In genomic region chr12:12725086-12725955, GRCh38 we compare ENCODE assay signal across 1 cellular context.
TF ChIP-seq lines count a peak whose summit lies in the region.

No MANE protein-coding gene starts in this region.

TF ChIP-seq in HepG2, 621 proteins besides CTCF, POLR2A, EP300 and RAD21 (continued from another document):
- TF ChIP-seq SALL2 (CRISPR knock-in tag; IDR thresholded peaks at IDR 0.05) (no peak), ZHX2 (IDR thresholded peaks at IDR 0.05; ENCODE audit: low read depth) (peak; percentile 34; the same call in 1 of the 2 replicates), ZHX2 (CRISPR knock-in tag; IDR thresholded peaks at IDR 0.05; ENCODE audit: borderline replicate concordance) (no peak), RXRB (CRISPR knock-in tag; IDR thresholded peaks at IDR 0.05; ENCODE audit: borderline replicate concordance) (0 out of 2 replicates have a peak, but pooled peaks have one; percentile 6), TCF7 (IDR thresholded peaks at IDR 0.05; ENCODE audit: low read depth) (no peak), ZNF451 (CRISPR knock-in tag; IDR thresholded peaks at IDR 0.05) (no peak), ISX (CRISPR knock-in tag; conservative IDR thresholded peaks at IDR 0.05) (no peak), POLR2G (IDR thresholded peaks at IDR 0.05; ENCODE audit: low read depth, low read length) (peak; percentile 26), KLF11 (CRISPR knock-in tag; IDR thresholded peaks at IDR 0.05) (no peak), ZFP36 (IDR thresholded peaks at IDR 0.05; ENCODE audit: borderline replicate concordance, low read depth, low read length, partially characterized antibody) (no peak), ZNF792 (CRISPR knock-in tag; IDR thresholded peaks at IDR 0.05) (0 out of 2 replicates have a peak, but pooled peaks have one; percentile 52), FOXM1 (CRISPR knock-in tag; IDR thresholded peaks at IDR 0.05) (peak; percentile 57; the same call in 1 of the 2 replicates), RBM39 (IDR thresholded peaks at IDR 0.05; ENCODE audit: low read depth, low read length, poor library complexity, severe bottlenecking) (no peak), NBN (conservative IDR thresholded peaks at IDR 0.05) (no peak), MBD4 (IDR thresholded peaks at IDR 0.05; ENCODE audit: borderline replicate concordance, low read length) (no peak), SKIL (CRISPR knock-in tag; IDR thresholded peaks at IDR 0.05; ENCODE audit: borderline replicate concordance) (no peak), PLRG1 (conservative IDR thresholded peaks at IDR 0.05) (no peak), ATF4 (CRISPR knock-in tag; IDR thresholded peaks at IDR 0.05) (peak in 1 of 2 experiments; percentile 95; a peak in 2 of 4 replicates), TRIM24 (CRISPR knock-in tag; IDR thresholded peaks at IDR 0.05) (0 out of 2 replicates have a peak, but pooled peaks have one; percentile 36), ZNF572 (CRISPR knock-in tag; IDR thresholded peaks at IDR 0.05) (no peak), ZNF121 (CRISPR knock-in tag; IDR thresholded peaks at IDR 0.05) (0 out of 2 replicates have a peak, but pooled peaks have one; percentile 22), THAP11 (CRISPR knock-in tag; IDR thresholded peaks at IDR 0.05) (peak; percentile 71), ELF3 (CRISPR knock-in tag; IDR thresholded peaks at IDR 0.05) (peak; percentile 30; the same call in 1 of the 2 replicates), SMYD3 (CRISPR knock-in tag; IDR thresholded peaks at IDR 0.05) (no peak), ELF1 (CRISPR knock-in tag; IDR thresholded peaks at IDR 0.05) (no peak; the same call in 1 of the 2 replicates), SRY (CRISPR knock-in tag; IDR thresholded peaks at IDR 0.05) (peak; percentile 65; the same call in 1 of the 2 replicates), BHLHE40 (IDR thresholded peaks at IDR 0.05; ENCODE audit: low read length) (peak; percentile 37; the same call in 1 of the 2 replicates), STAG1 (CRISPR knock-in tag; IDR thresholded peaks at IDR 0.05) (no peak)
- TF ChIP-seq, protein P1, sequence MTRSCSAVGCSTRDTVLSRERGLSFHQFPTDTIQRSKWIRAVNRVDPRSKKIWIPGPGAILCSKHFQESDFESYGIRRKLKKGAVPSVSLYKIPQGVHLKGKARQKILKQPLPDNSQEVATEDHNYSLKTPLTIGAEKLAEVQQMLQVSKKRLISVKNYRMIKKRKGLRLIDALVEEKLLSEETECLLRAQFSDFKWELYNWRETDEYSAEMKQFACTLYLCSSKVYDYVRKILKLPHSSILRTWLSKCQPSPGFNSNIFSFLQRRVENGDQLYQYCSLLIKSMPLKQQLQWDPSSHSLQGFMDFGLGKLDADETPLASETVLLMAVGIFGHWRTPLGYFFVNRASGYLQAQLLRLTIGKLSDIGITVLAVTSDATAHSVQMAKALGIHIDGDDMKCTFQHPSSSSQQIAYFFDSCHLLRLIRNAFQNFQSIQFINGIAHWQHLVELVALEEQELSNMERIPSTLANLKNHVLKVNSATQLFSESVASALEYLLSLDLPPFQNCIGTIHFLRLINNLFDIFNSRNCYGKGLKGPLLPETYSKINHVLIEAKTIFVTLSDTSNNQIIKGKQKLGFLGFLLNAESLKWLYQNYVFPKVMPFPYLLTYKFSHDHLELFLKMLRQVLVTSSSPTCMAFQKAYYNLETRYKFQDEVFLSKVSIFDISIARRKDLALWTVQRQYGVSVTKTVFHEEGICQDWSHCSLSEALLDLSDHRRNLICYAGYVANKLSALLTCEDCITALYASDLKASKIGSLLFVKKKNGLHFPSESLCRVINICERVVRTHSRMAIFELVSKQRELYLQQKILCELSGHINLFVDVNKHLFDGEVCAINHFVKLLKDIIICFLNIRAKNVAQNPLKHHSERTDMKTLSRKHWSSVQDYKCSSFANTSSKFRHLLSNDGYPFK (CRISPR knock-in tag; IDR thresholded peaks at IDR 0.05; ENCODE audit: borderline replicate concordance) = no peak
- TF ChIP-seq, protein P2, sequence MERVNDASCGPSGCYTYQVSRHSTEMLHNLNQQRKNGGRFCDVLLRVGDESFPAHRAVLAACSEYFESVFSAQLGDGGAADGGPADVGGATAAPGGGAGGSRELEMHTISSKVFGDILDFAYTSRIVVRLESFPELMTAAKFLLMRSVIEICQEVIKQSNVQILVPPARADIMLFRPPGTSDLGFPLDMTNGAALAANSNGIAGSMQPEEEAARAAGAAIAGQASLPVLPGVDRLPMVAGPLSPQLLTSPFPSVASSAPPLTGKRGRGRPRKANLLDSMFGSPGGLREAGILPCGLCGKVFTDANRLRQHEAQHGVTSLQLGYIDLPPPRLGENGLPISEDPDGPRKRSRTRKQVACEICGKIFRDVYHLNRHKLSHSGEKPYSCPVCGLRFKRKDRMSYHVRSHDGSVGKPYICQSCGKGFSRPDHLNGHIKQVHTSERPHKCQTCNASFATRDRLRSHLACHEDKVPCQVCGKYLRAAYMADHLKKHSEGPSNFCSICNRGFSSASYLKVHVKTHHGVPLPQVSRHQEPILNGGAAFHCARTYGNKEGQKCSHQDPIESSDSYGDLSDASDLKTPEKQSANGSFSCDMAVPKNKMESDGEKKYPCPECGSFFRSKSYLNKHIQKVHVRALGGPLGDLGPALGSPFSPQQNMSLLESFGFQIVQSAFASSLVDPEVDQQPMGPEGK (CRISPR knock-in tag; IDR thresholded peaks at IDR 0.05) = peak; percentile 73
- TF ChIP-seq, protein P3, sequence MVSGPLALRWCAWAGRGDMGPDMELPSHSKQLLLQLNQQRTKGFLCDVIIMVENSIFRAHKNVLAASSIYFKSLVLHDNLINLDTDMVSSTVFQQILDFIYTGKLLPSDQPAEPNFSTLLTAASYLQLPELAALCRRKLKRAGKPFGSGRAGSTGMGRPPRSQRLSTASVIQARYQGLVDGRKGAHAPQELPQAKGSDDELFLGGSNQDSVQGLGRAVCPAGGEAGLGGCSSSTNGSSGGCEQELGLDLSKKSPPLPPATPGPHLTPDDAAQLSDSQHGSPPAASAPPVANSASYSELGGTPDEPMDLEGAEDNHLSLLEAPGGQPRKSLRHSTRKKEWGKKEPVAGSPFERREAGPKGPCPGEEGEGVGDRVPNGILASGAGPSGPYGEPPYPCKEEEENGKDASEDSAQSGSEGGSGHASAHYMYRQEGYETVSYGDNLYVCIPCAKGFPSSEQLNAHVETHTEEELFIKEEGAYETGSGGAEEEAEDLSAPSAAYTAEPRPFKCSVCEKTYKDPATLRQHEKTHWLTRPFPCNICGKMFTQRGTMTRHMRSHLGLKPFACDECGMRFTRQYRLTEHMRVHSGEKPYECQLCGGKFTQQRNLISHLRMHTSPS (CRISPR knock-in tag; IDR thresholded peaks at IDR 0.05; ENCODE audit: low read depth) = no peak
